In the genomic region with DNA sequence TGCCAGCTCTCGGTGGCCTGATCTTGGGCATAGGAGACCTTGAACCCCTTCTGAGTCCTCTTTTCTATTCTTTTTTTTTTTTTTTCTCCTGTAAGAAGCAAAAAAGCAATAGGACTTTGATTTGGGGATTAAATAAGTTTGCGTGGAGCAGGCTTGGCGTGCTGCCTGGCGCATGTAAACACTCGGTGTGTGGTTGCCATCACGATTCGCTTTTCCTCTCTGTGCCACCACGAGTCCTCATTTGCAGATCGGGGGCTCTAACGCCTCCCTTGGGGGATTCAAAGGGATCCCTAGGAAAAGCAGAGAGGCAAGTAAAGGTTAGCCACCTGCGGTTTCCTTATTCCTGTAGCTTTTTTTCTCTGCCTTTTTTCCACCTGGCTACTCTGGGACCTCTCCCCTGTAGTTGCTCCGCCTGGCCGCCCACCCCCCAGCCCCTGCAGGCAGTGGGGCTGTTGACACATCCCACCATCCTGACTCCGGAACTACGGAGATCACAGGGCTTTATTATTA, we compare ENCODE assay signal across 8 cellular contexts. TPM values are rescaled to one million over a fixed set of nuclear protein-coding genes. Genes with fewer than 3 reads are reported as not detected.
DNase-seq lines count a peak whose midpoint lies in the region; ATAC-seq lines count a peak whose summit lies in the region.

No MANE protein-coding gene starts in this region.

- H2BK120ac ChIP-seq in mesendoderm (ENCODE audit: low read depth, low read length), result no peak overlapping the region

- no peak overlapping the region for H4K5ac ChIP-seq in mesendoderm (ENCODE audit: low read length)

- peak overlapping the region; percentile 100 for H3K9ac ChIP-seq in mesendoderm (ENCODE audit: low read length)

- H3K27me3 Mint-ChIP-seq in activated CD4-positive, alpha-beta T cell treated with anti-CD3 and anti-CD28 coated beads for 36 hours, result no peaks in the 10 kb centered on the region
- no peaks in the 10 kb centered on the region for H3K27me3 Mint-ChIP-seq in T-helper 17 cell

- H3K4me1 Mint-ChIP-seq in activated CD4-positive, alpha-beta T cell treated with anti-CD3 and anti-CD28 coated beads for 36 hours, result peaks cover 70% of the 10 kb centered on the region
- peaks cover 64% of the 10 kb centered on the region for H3K4me1 Mint-ChIP-seq in T-helper 17 cell

- H2BK15ac ChIP-seq in mesendoderm (replicated peaks; ENCODE audit: low read depth), result no peak overlapping the region

- H4K8ac ChIP-seq in mesendoderm (ENCODE audit: low read depth, low read length), result no peak overlapping the region

- CTCF ChIA-PET in activated CD4-positive, alpha-beta T cell treated with anti-CD3 and anti-CD28 coated beads for 36 hours (lab: Charles Lee), result interaction anchor here (0.6 to 0.9 kb wide), 2 partner anchors 11 to 959 kb away, joined by 3 to 4 read pairs; no protein-coding TSS in a partner anchor

- no peak overlapping the region for H2BK5ac ChIP-seq in mesendoderm (ENCODE audit: low read length)

- H3K27ac ChIP-seq in effector memory CD4-positive, alpha-beta T cell (ENCODE audit: insufficient read depth, low read length, poor library complexity, severe bottlenecking), result peak overlapping the region; percentile 97
- H3K27ac ChIP-seq in mesendoderm (ENCODE audit: low read depth, low read length) (no peak overlapping the region), thymus (ENCODE audit: low read depth) (peak overlapping the region; percentile 96)

- H3K27ac Mint-ChIP-seq in activated CD4-positive, alpha-beta T cell treated with anti-CD3 and anti-CD28 coated beads for 36 hours, result peak overlapping the region; percentile 86
- peak overlapping the region; percentile 100 for H3K27ac Mint-ChIP-seq in T-helper 17 cell

- H3K9me3 Mint-ChIP-seq in activated CD4-positive, alpha-beta T cell treated with anti-CD3 and anti-CD28 coated beads for 36 hours (ENCODE audit: low read depth), result no peaks in the 10 kb centered on the region

- no CpG with 5 or more reads among the region's 15 CpGs for WGBS in mesendoderm (ENCODE audit: extremely low coverage, insufficient coverage, low lambda C conversion rate)
- WGBS in thymus, result 4% methylated on average over 15 of the region's 15 CpGs

- peaks cover 80% of the 10 kb centered on the region for H3K36me3 Mint-ChIP-seq in activated CD4-positive, alpha-beta T cell treated with anti-CD3 and anti-CD28 coated beads for 36 hours (ENCODE audit: low read depth)
- H3K36me3 Mint-ChIP-seq in T-helper 17 cell (ENCODE audit: low read depth), result peaks cover 6% of the 10 kb centered on the region

- H3K27me3 ChIP-seq in effector memory CD4-positive, alpha-beta T cell (replicated peaks; ENCODE audit: control insufficient read depth, insufficient read depth, low read length, poor library complexity, severe bottlenecking), result no peaks in the 10 kb centered on the region
- H3K27me3 ChIP-seq in mesendoderm (ENCODE audit: insufficient read depth, low read length, poor library complexity) (no peaks in the 10 kb centered on the region), thymus (ENCODE audit: control insufficient read depth, insufficient read depth) (no peaks in the 10 kb centered on the region)

- peaks cover 24% of the 10 kb centered on the region for H3K79me1 ChIP-seq in mesendoderm (ENCODE audit: low read length)

- peak; percentile 48 for DNase-seq in activated CD4-positive, alpha-beta T cell treated with anti-CD3 and anti-CD28 coated beads for 36 hours
- DNase-seq in activated CD4-positive, alpha-beta T cell treated with anti-CD3 and anti-CD28 coated beads for 48 hours, result no peak
- DNase-seq in T-helper 17 cell (no peak), mesendoderm (peak; percentile 25), NCI-H1930 (lab: John Stamatoyannopoulos, UW) (no peak)
- DNase-seq in effector memory CD4-positive, alpha-beta T cell, result no peak

- no peak overlapping the region for H3K18ac ChIP-seq in mesendoderm (ENCODE audit: low read length)

- H3K56ac ChIP-seq in mesendoderm (ENCODE audit: low read length), result peak overlapping the region; percentile 99

- no peak overlapping the region for H2AK5ac ChIP-seq in mesendoderm (ENCODE audit: low read length)

- H3K4me3 ChIP-seq in effector memory CD4-positive, alpha-beta T cell (ENCODE audit: insufficient read depth, low read depth, low read length, poor library complexity, severe bottlenecking), result peak overlapping the region; percentile 99
- H3K4me3 ChIP-seq in mesendoderm (ENCODE audit: low read length), result peak overlapping the region; percentile 92
- H3K4me3 ChIP-seq in thymus (ENCODE audit: low read length), result peak overlapping the region; percentile 92

- peak overlapping the region; percentile 100 for H3K4me3 Mint-ChIP-seq in activated CD4-positive, alpha-beta T cell treated with anti-CD3 and anti-CD28 coated beads for 36 hours
- H3K4me3 Mint-ChIP-seq in T-helper 17 cell, result peak overlapping the region; percentile 100

- peaks cover 50% of the 10 kb centered on the region for H3K36me3 ChIP-seq in effector memory CD4-positive, alpha-beta T cell (ENCODE audit: control insufficient read depth, insufficient read depth, low read length)
- H3K36me3 ChIP-seq in mesendoderm (ENCODE audit: control insufficient read depth, insufficient read depth, low read length) (peaks cover 6% of the 10 kb centered on the region), thymus (ENCODE audit: control insufficient read depth, insufficient read depth) (peaks cover 39% of the 10 kb centered on the region)

- POLR2A ChIA-PET in activated CD4-positive, alpha-beta T cell treated with anti-CD3 and anti-CD28 coated beads for 36 hours (lab: Charles Lee), result interaction anchor here (0.5 to 2.8 kb wide), 6 partner anchors 23 to 545 kb away, joined by 3 to 11 read pairs (median 4); no protein-coding TSS in a partner anchor

- no peak overlapping the region for H3K23ac ChIP-seq in mesendoderm (ENCODE audit: low read length)

- intact Hi-C loops in activated CD4-positive, alpha-beta T cell treated with anti-CD3 and anti-CD28 coated beads for 36 hours (cut with DNase I, micrococcal nuclease), result loop anchor here in 1 of 2 experiments (5.0 to 10.0 kb wide), 2 partner anchors 751 to 1557 kb away; a partner anchor contains a TSS

- H3K4ac ChIP-seq in mesendoderm (ENCODE audit: low read depth, low read length), result no peak overlapping the region

- H3K4me1 ChIP-seq in effector memory CD4-positive, alpha-beta T cell (ENCODE audit: control insufficient read depth, insufficient read depth, low read length, poor library complexity, severe bottlenecking), result peaks cover 68% of the 10 kb centered on the region
- peaks cover 12% of the 10 kb centered on the region for H3K4me1 ChIP-seq in mesendoderm (ENCODE audit: control insufficient read depth, low read depth, low read length)
- peaks cover 41% of the 10 kb centered on the region for H3K4me1 ChIP-seq in thymus (ENCODE audit: control insufficient read depth, insufficient read depth, low read length)

- H3K79me2 ChIP-seq in mesendoderm (ENCODE audit: control insufficient read depth, insufficient read depth, low read length), result peaks cover 88% of the 10 kb centered on the region

- H3K9me3 ChIP-seq in T-helper 17 cell (ENCODE audit: control insufficient read depth, low read length, poor library complexity, severe bottlenecking) (no peaks in the 10 kb centered on the region), thymus (ENCODE audit: control insufficient read depth) (no peaks in the 10 kb centered on the region)
- H3K9me3 ChIP-seq in effector memory CD4-positive, alpha-beta T cell (ENCODE audit: control insufficient read depth, low read length), result no peaks in the 10 kb centered on the region

- peak overlapping the region; percentile 18 for H3K4me2 ChIP-seq in mesendoderm (ENCODE audit: low read length)

- no peak for ATAC-seq in activated CD4-positive, alpha-beta T cell treated with anti-CD3 and anti-CD28 coated beads for 36 hours
- ATAC-seq in T-helper 17 cell, result no peak
- no peak for ATAC-seq in HG03095 (IDR thresholded peaks at IDR 0.05; ENCODE audit: unreplicated experiment)

RNA-seq across cellular contexts. Expression of a gene that starts 1.3 kb away (rescaled TPM):
- 100 to 1,000 TPM; 100 to 118 TPM for total RNA-seq in activated CD4-positive, alpha-beta T cell treated with anti-CD3 and anti-CD28 coated beads for 36 hours
- total RNA-seq in T-helper 17 cell, result 100 to 1,000 TPM; 173 to 183 TPM
- 76.8 TPM for polyA plus RNA-seq in mesendoderm (2013, experiment 1 of 2)
- 78.0 TPM for polyA plus RNA-seq in mesendoderm (2013, experiment 2 of 2)
- polyA plus RNA-seq in thymus, result 73.3 TPM

RNA-seq across cellular contexts. Expression of a gene that starts 1.6 kb away (rescaled TPM):
- 10 to 100 TPM; 65.0 to 78.6 TPM for total RNA-seq in activated CD4-positive, alpha-beta T cell treated with anti-CD3 and anti-CD28 coated beads for 36 hours
- total RNA-seq in T-helper 17 cell, result 100 to 1,000 TPM; 241 to 255 TPM
- 49.5 TPM for polyA plus RNA-seq in mesendoderm (2013, experiment 1 of 2)
- polyA plus RNA-seq in mesendoderm (2013, experiment 2 of 2), result 47.4 TPM
- 60.6 TPM for polyA plus RNA-seq in thymus

RNA-seq across cellular contexts. Expression of a gene that starts 56.1 kb away (rescaled TPM):
- total RNA-seq in activated CD4-positive, alpha-beta T cell treated with anti-CD3 and anti-CD28 coated beads for 36 hours, result 10 to 100 TPM; 50.9 to 52.1 TPM
- 10 to 100 TPM; 26.9 to 27.9 TPM for total RNA-seq in T-helper 17 cell
- 12.6 TPM for polyA plus RNA-seq in mesendoderm (2013, experiment 1 of 2)
- polyA plus RNA-seq in mesendoderm (2013, experiment 2 of 2), result 13.5 TPM
- 67.6 TPM for polyA plus RNA-seq in thymus

RNA-seq across cellular contexts. Expression of a gene that starts 56.5 kb away (rescaled TPM):
- under 1 TPM; 0.23 to 0.27 TPM for total RNA-seq in activated CD4-positive, alpha-beta T cell treated with anti-CD3 and anti-CD28 coated beads for 36 hours
- total RNA-seq in T-helper 17 cell, result 1 to 10 TPM; 2.0 to 2.8 TPM
- polyA plus RNA-seq in mesendoderm (2013, experiment 1 of 2), result 0.21 TPM
- 0.13 TPM for polyA plus RNA-seq in mesendoderm (2013, experiment 2 of 2)
- polyA plus RNA-seq in thymus, result 0.71 TPM

RNA-seq across cellular contexts. Expression of a gene that starts 56.6 kb away (rescaled TPM):
- 1 to 10 TPM; 2.0 to 3.2 TPM for total RNA-seq in activated CD4-positive, alpha-beta T cell treated with anti-CD3 and anti-CD28 coated beads for 36 hours
- 1 to 10 TPM; 1.4 to 3.1 TPM for total RNA-seq in T-helper 17 cell
- polyA plus RNA-seq in mesendoderm (2013, experiment 1 of 2), result 1.7 TPM
- 1.8 TPM for polyA plus RNA-seq in mesendoderm (2013, experiment 2 of 2)
- polyA plus RNA-seq in thymus, result 6.5 TPM

Comparison
In these comparisons a context has a peak if more than half of its experiments do, and no peak if none do; other contexts are left out.
1. DNase-seq: peak in activated CD4-positive, alpha-beta T cell treated with anti-CD3 and anti-CD28 coated beads for 36 hours (single experiment) and mesendoderm (single experiment); none in activated CD4-positive, alpha-beta T cell treated with anti-CD3 and anti-CD28 coated beads for 48 hours (single experiment), T-helper 17 cell (0 of 3), effector memory CD4-positive, alpha-beta T cell (0 of 3) and NCI-H1930 (0 of 2).
2. Peak in every context shown above with its lines, with median percentiles within 50 percentile points of each other: H3K4me3 ChIP-seq.